In genomic region chr5:16661713-16662112, GRCh38 we compare ENCODE assay signal across 20 cellular contexts. TPM values are rescaled to one million over a fixed set of nuclear protein-coding genes. Genes with fewer than 3 reads are reported as not detected.
"Had no signal": no experiment of that assay in that cellular context is flagged by ENCODE, and none has a peak within 500 bp of the region (broad histone marks: within the 10 kb centered on the region; RNA-seq: fewer than 3 reads in every experiment).

No MANE protein-coding gene starts in this region.

- H3K4me3 ChIP-seq: coronary artery, dorsolateral prefrontal cortex, esophagus muscularis mucosa, gastroesophageal sphincter, heart right ventricle, left lung, lower lobe of right lung, mucosa of descending colon had no signal

- H3K9me3 Mint-ChIP-seq: mesothelial cell of epicardium had no signal

- ATAC-seq: foreskin keratinocyte, gastroesophageal sphincter, heart right ventricle, left cardiac atrium, left lung, left ventricle myocardium superior, mucosa of descending colon had no signal

- H3K4me1 Mint-ChIP-seq: naive B cell had no signal

- DNase-seq: dermis blood vessel endothelial cell; dorsolateral prefrontal cortex; effector CD4-positive, alpha-beta T cell; effector memory CD4-positive, alpha-beta T cell; foreskin keratinocyte; heart right ventricle; hippocampal formation; left cardiac atrium; left lung; left ventricle myocardium superior; lower lobe of right lung; mesenchymal stem cell; mucosa of descending colon; naive B cell had no signal

- H3K27ac Mint-ChIP-seq: mesothelial cell of epicardium, naive B cell had no signal

- H3K4me3 Mint-ChIP-seq: mesothelial cell of epicardium, naive B cell had no signal

- H3K36me3 Mint-ChIP-seq: mesothelial cell of epicardium, naive B cell had no signal

- H3K27ac ChIP-seq: coronary artery, dorsolateral prefrontal cortex, esophagus muscularis mucosa, foreskin keratinocyte, gastroesophageal sphincter, heart right ventricle, left lung, lower lobe of right lung had no signal

- H3K9me3 ChIP-seq: gastroesophageal sphincter, left lung, lower lobe of right lung, mucosa of descending colon had no signal

- H3K36me3 ChIP-seq: gastroesophageal sphincter had no signal

- H3K4me1 ChIP-seq: left lung, lower lobe of right lung had no signal

- H3K27me3 ChIP-seq: dorsolateral prefrontal cortex, esophagus muscularis mucosa, foreskin keratinocyte, gastroesophageal sphincter, heart right ventricle, left lung had no signal

RNA-seq across cellular contexts. Expression of gene RETREG1, which starts 44.9 kb away (rescaled TPM):
- total RNA-seq: lung microvascular endothelial cell had no signal
- polyA plus RNA-seq: endothelial cell of umbilical vein had no signal
